ENCODE assay signal across 21 cellular contexts in genomic region chr14:51677738-51678137, GRCh38. TPM values are rescaled to one million over a fixed set of nuclear protein-coding genes. Genes with fewer than 3 reads are reported as not detected.
DNase-seq lines count a peak whose midpoint lies in the region; ATAC-seq and TF ChIP-seq lines count a peak whose summit lies in the region.
"Had no signal": no experiment of that assay in that cellular context is flagged by ENCODE, and none has a peak within 500 bp of the region (broad histone marks: within the 10 kb centered on the region; RNA-seq: fewer than 3 reads in every experiment).

No MANE protein-coding gene starts in this region.

- H3K36me3 Mint-ChIP-seq in chondrocyte (ENCODE audit: low read depth): no peaks in the 10 kb centered on the region
- H3K36me3 Mint-ChIP-seq: activated CD8-positive, alpha-beta memory T cell treated with anti-CD3 and anti-CD28 coated beads, Interleukin-2, amount 10 ng/mL, durations not matched to agents 7 days and 5 days had no signal

- no CpG with 5 or more reads among the region's 2 CpGs for WGBS in trophoblast cell (ENCODE audit: extremely low coverage, insufficient coverage, insufficient read length)

- no peaks in the 10 kb centered on the region for H3K9me3 Mint-ChIP-seq in chondrocyte (ENCODE audit: low read depth)
- H3K9me3 Mint-ChIP-seq: activated B cell treated with CpG ODN at 0.5 μM for 24 hours; H9; T-helper 2 cell treated with Interferon-gamma antibody and Interleukin-4, amounts not matched to agents 5 μg/mL and 100 μg/mL, for 36 hours had no signal

- H3K27me3 ChIP-seq in KMS-11 (ENCODE audit: insufficient read depth, low read depth) (no peaks in the 10 kb centered on the region), trophoblast cell (ENCODE audit: insufficient read depth, low read length) (no peaks in the 10 kb centered on the region), upper lobe of right lung (no peaks in the 10 kb centered on the region)
- H3K27me3 ChIP-seq: foreskin keratinocyte, testis had no signal

- no peak overlapping the region for H2BK120ac ChIP-seq in trophoblast cell (ENCODE audit: insufficient read depth, low read length, poor library complexity)

- no peak overlapping the region for H3K18ac ChIP-seq in trophoblast cell (ENCODE audit: low read length)

- peak overlapping the region; percentile 88 for H3K27ac Mint-ChIP-seq in chondrocyte (ENCODE audit: unreplicated experiment)
- H3K27ac Mint-ChIP-seq: activated B cell treated with CpG ODN at 0.5 μM for 24 hours; activated CD8-positive, alpha-beta memory T cell treated with anti-CD3 and anti-CD28 coated beads, Interleukin-2, amount 10 ng/mL, durations not matched to agents 7 days and 5 days; T-helper 2 cell treated with Interferon-gamma antibody and Interleukin-4, amounts not matched to agents 5 μg/mL and 100 μg/mL, for 36 hours had no signal

- peak overlapping the region; percentile 35 for H3K4ac ChIP-seq in trophoblast cell (ENCODE audit: low read depth, low read length)

- H2BK12ac ChIP-seq in trophoblast cell (ENCODE audit: low read length): no peak overlapping the region

- no peaks in the 10 kb centered on the region for H3K9me3 ChIP-seq in trophoblast cell (ENCODE audit: insufficient read depth, low read depth, low read length)
- H3K9me3 ChIP-seq in upper lobe of right lung: no peaks in the 10 kb centered on the region
- H3K9me3 ChIP-seq: testis had no signal

- H3K4me1 ChIP-seq in KMS-11 (ENCODE audit: low read depth, poor library complexity, severe bottlenecking) (peaks cover 73% of the 10 kb centered on the region), trophoblast cell (ENCODE audit: control insufficient read depth in 1 of 2, insufficient read depth in 2 of 2, low read length in 2 of 2) (peaks cover 2 to 10% of the 10 kb centered on the region in 2 experiments), upper lobe of right lung (no peaks in the 10 kb centered on the region)

- no peak overlapping the region for H2BK5ac ChIP-seq in trophoblast cell (ENCODE audit: low read depth, low read length, poor library complexity)

- no peak overlapping the region for H2AFZ ChIP-seq in KMS-11 (ENCODE audit: low read depth)
- H2AFZ ChIP-seq in trophoblast cell (ENCODE audit: insufficient read depth, low read length, poor library complexity): no peak overlapping the region

- TF ChIP-seq CTCF in GM12865 (IDR thresholded peaks at IDR 0.05; ENCODE audit: insufficient read depth, low read depth, low read length, missing control alignments) (no peak), KMS-11 (conservative IDR thresholded peaks at IDR 0.05; ENCODE audit: low read depth, low read length) (no peak), chondrocyte (IDR thresholded peaks at IDR 0.05) (no peak), upper lobe of right lung (IDR thresholded peaks at IDR 0.05) (no peak)

- H3K79me1 ChIP-seq in trophoblast cell (ENCODE audit: low read length): no peaks in the 10 kb centered on the region

- peak; percentile 13 for DNase-seq in GM12865 (ENCODE audit: low read depth)
- DNase-seq in chondrocyte (ENCODE audit: low spot score): no peak
- no peak for DNase-seq in trophoblast cell
- DNase-seq in upper lobe of right lung: no peak
- no peak for DNase-seq in NCI-H524 treated with DMSO at 0.1 percent for 48 hours (lab: John Stamatoyannopoulos, UW)
- DNase-seq in SW480 (ENCODE audit: low spot score): no peak
- DNase-seq: activated B cell treated with CpG ODN at 0.5 μM for 24 hours; activated CD8-positive, alpha-beta memory T cell treated with anti-CD3 and anti-CD28 coated beads, Interleukin-2, amount 10 ng/mL, durations not matched to agents 7 days and 5 days; activated gamma-delta T cell; Calu3; foreskin keratinocyte; H9; NCI-H2029 treated with DMSO at 0.1 percent for 48 hours; OCI-M1; SIG-M5; stimulated activated CD4-positive, alpha-beta T cell treated with anti-CD3 and anti-CD28 coated beads, Interleukin-4, amount 100 ng/mL, for 24 hours; testis had no signal

- H2AK5ac ChIP-seq in trophoblast cell (ENCODE audit: low read length): no peak overlapping the region

- no peak overlapping the region for H3K9ac ChIP-seq in KMS-11
- H3K9ac ChIP-seq in trophoblast cell (ENCODE audit: low read length): no peak overlapping the region

- H3K4me2 ChIP-seq in KMS-11 (peak overlapping the region; percentile 46), trophoblast cell (ENCODE audit: low read length) (no peak overlapping the region)

- peaks cover 27% of the 10 kb centered on the region for H4K20me1 ChIP-seq in KMS-11 (ENCODE audit: insufficient read depth)

- no peak overlapping the region for H4K8ac ChIP-seq in trophoblast cell (ENCODE audit: low read depth, low read length)

- ATAC-seq in HG03457 (IDR thresholded peaks at IDR 0.05; ENCODE audit: unreplicated experiment) (no peak), upper lobe of right lung (no peak)
- ATAC-seq: activated CD8-positive, alpha-beta memory T cell treated with anti-CD3 and anti-CD28 coated beads, Interleukin-2, amount 10 ng/mL, durations not matched to agents 7 days and 5 days; foreskin keratinocyte had no signal

- no peak overlapping the region for H4K91ac ChIP-seq in trophoblast cell (ENCODE audit: low read depth, low read length)

- no peak overlapping the region for H3K23ac ChIP-seq in trophoblast cell (ENCODE audit: low read length)

- no peak overlapping the region for H3K4me3 ChIP-seq in GM12865 (ENCODE audit: low read depth, low read length)
- no peak overlapping the region for H3K4me3 ChIP-seq in KMS-11 (IDR thresholded peaks at IDR 0.05; ENCODE audit: insufficient read depth, low read depth, low read length)
- no peak overlapping the region for H3K4me3 ChIP-seq in trophoblast cell (ENCODE audit: low read depth, low read length)
- H3K4me3 ChIP-seq in upper lobe of right lung: no peak overlapping the region
- H3K4me3 ChIP-seq: coronary artery, testis had no signal

- no peak overlapping the region for H3K14ac ChIP-seq in trophoblast cell (ENCODE audit: low read length)

- H3K27me3 Mint-ChIP-seq in chondrocyte (ENCODE audit: low read depth): no peaks in the 10 kb centered on the region

- H3K4me3 Mint-ChIP-seq in chondrocyte (ENCODE audit: unreplicated experiment): peak overlapping the region; percentile 8
- H3K4me3 Mint-ChIP-seq: activated B cell treated with CpG ODN at 0.5 μM for 24 hours; activated CD8-positive, alpha-beta memory T cell treated with anti-CD3 and anti-CD28 coated beads, Interleukin-2, amount 10 ng/mL, durations not matched to agents 7 days and 5 days; H9; T-helper 2 cell treated with Interferon-gamma antibody and Interleukin-4, amounts not matched to agents 5 μg/mL and 100 μg/mL, for 36 hours had no signal

- H3K36me3 ChIP-seq in KMS-11 (ENCODE audit: insufficient read depth): no peaks in the 10 kb centered on the region
- peaks cover 3 to 10% of the 10 kb centered on the region in 2 experiments for H3K36me3 ChIP-seq in trophoblast cell (ENCODE audit: control insufficient read depth in 1 of 2, insufficient read depth in 2 of 2, low read length in 2 of 2)
- H3K36me3 ChIP-seq in upper lobe of right lung: no peaks in the 10 kb centered on the region

- intact Hi-C loops in upper lobe of right lung (cut with DNase I): no loop called here

- H3K27ac ChIP-seq in KMS-11: peak overlapping the region; percentile 29; the same call in 1 of the 2 replicates
- H3K27ac ChIP-seq in trophoblast cell (ENCODE audit: low read depth, low read length): no peak overlapping the region
- H3K27ac ChIP-seq in upper lobe of right lung: no peak overlapping the region
- H3K27ac ChIP-seq: foreskin keratinocyte, testis had no signal

- H4K12ac ChIP-seq in trophoblast cell (ENCODE audit: low read depth, low read length): no peak overlapping the region

- peaks cover 88% of the 10 kb centered on the region for H3K4me1 Mint-ChIP-seq in chondrocyte (ENCODE audit: low read depth)
- H3K4me1 Mint-ChIP-seq: activated B cell treated with CpG ODN at 0.5 μM for 24 hours; activated CD8-positive, alpha-beta memory T cell treated with anti-CD3 and anti-CD28 coated beads, Interleukin-2, amount 10 ng/mL, durations not matched to agents 7 days and 5 days had no signal

- H3K79me2 ChIP-seq in KMS-11 (ENCODE audit: insufficient read depth, low read depth): peaks cover 77% of the 10 kb centered on the region
- H3K79me2 ChIP-seq in trophoblast cell (ENCODE audit: control insufficient read depth, insufficient read depth, low read length, poor library complexity): peaks cover 2% of the 10 kb centered on the region

RNA-seq across cellular contexts. Expression of gene FRMD6, which starts 26.0 kb away (rescaled TPM):
- total RNA-seq in chondrocyte (105 to 135 TPM (median 131 TPM) in 3 replicates), upper lobe of right lung (13.2 TPM)
- 105 and 107 TPM in 2 replicates for polyA plus RNA-seq in trophoblast cell (2013)
